In genomic region chr18:21056545-21056944, GRCh38 we compare ENCODE assay signal across 18 cellular contexts. TPM values are rescaled to one million over a fixed set of nuclear protein-coding genes. Genes with fewer than 3 reads are reported as not detected.
DNase-seq lines count a peak whose midpoint lies in the region; ATAC-seq and TF ChIP-seq lines count a peak whose summit lies in the region.
"Had no signal": no experiment of that assay in that cellular context is flagged by ENCODE, and none has a peak within 500 bp of the region (broad histone marks: within the 10 kb centered on the region; RNA-seq: fewer than 3 reads in every experiment).

No MANE protein-coding gene starts in this region.

- no peak for TF ChIP-seq CTCF in MCF 10A (IDR thresholded peaks at IDR 0.05; ENCODE audit: unreplicated experiment)
- TF ChIP-seq CTCF in breast epithelium (IDR thresholded peaks at IDR 0.05), result no peak
- no peak for TF ChIP-seq CTCF in epithelial cell of esophagus (IDR thresholded peaks at IDR 0.05; ENCODE audit: insufficient read depth, low read depth, low read length, missing control alignments)
- TF ChIP-seq CTCF in foreskin keratinocyte (conservative IDR thresholded peaks at IDR 0.05), result no peak

- no peaks in the 10 kb centered on the region for H3K9me3 ChIP-seq in breast epithelium

- H3K4me3 ChIP-seq in breast epithelium (no peak overlapping the region), epithelial cell of esophagus (ENCODE audit: low read length) (no peak overlapping the region)
- H3K4me3 ChIP-seq: GM23248 had no signal

- no peak overlapping the region for H3K4me3 Mint-ChIP-seq in MCF 10A (ENCODE audit: unreplicated experiment)
- H3K4me3 Mint-ChIP-seq in activated T-helper 17 cell treated with anti-CD3 and anti-CD28 coated beads, Interleukin-2, amount 50 U/mL, for 72 hours, result no peak overlapping the region
- H3K4me3 Mint-ChIP-seq in immature natural killer cell, result no peak overlapping the region
- H3K4me3 Mint-ChIP-seq: CD4-positive, alpha-beta memory T cell had no signal

- H3K27ac Mint-ChIP-seq in MCF 10A (ENCODE audit: low read depth, unreplicated experiment) (no peak overlapping the region), immature natural killer cell (no peak overlapping the region)
- H3K27ac Mint-ChIP-seq in activated T-helper 17 cell treated with anti-CD3 and anti-CD28 coated beads, Interleukin-2, amount 50 U/mL, for 72 hours, result no peak overlapping the region
- H3K27ac Mint-ChIP-seq: CD4-positive, alpha-beta memory T cell had no signal

- TF ChIP-seq POLR2A in breast epithelium (IDR thresholded peaks at IDR 0.05), result no peak

- H3K4me1 ChIP-seq in breast epithelium, result no peaks in the 10 kb centered on the region
- peaks cover 19% of the 10 kb centered on the region for H3K4me1 ChIP-seq in foreskin keratinocyte

- intact Hi-C loops in MCF 10A (cut with micrococcal nuclease) (no loop called here), breast epithelium (cut with DNase I; ENCODE audit: low total_unique reads) (no loop called here)

- no TSS peak for BruUV-seq in MCF 10A (replicated peaks; lab: Mats Ljungman, UMichigan)

- POLR2A ChIA-PET in MCF 10A (lab: Yijun Ruan, JAX), result interaction anchor here (0.6 to 1.0 kb wide), 2 partner anchors 14 to 56 kb away, joined by 3 read pairs; no protein-coding TSS in a partner anchor

- H3K4me1 Mint-ChIP-seq in MCF 10A (ENCODE audit: insufficient read depth, unreplicated experiment) (peaks cover 9% of the 10 kb centered on the region), immature natural killer cell (peaks cover 30 to 38% of the 10 kb centered on the region in 2 donors)
- peaks cover 7% of the 10 kb centered on the region for H3K4me1 Mint-ChIP-seq in activated T-helper 17 cell treated with anti-CD3 and anti-CD28 coated beads, Interleukin-2, amount 50 U/mL, for 72 hours

- no peaks in the 10 kb centered on the region for H3K36me3 ChIP-seq in breast epithelium

- H3K27me3 Mint-ChIP-seq in MCF 10A (ENCODE audit: insufficient read depth, unreplicated experiment), result no peaks in the 10 kb centered on the region
- no peaks in the 10 kb centered on the region for H3K27me3 Mint-ChIP-seq in activated T-helper 17 cell treated with anti-CD3 and anti-CD28 coated beads, Interleukin-2, amount 50 U/mL, for 72 hours
- H3K27me3 Mint-ChIP-seq in immature natural killer cell (ENCODE audit: low read depth in 3 of 3), result peaks cover 0 to 2% (median 0%) of the 10 kb centered on the region in 3 donors
- H3K27me3 Mint-ChIP-seq: CD4-positive, alpha-beta memory T cell had no signal

- ATAC-seq in foreskin keratinocyte, result peak; percentile 65
- no peak for ATAC-seq in activated T-helper 17 cell treated with anti-CD3 and anti-CD28 coated beads, Interleukin-2, amount 50 U/mL, for 72 hours (replicated peaks)
- ATAC-seq in HG03139 (IDR thresholded peaks at IDR 0.05; ENCODE audit: unreplicated experiment), result no peak

- no peaks in the 10 kb centered on the region for H3K36me3 Mint-ChIP-seq in MCF 10A (ENCODE audit: insufficient read depth, unreplicated experiment)
- H3K36me3 Mint-ChIP-seq in activated T-helper 17 cell treated with anti-CD3 and anti-CD28 coated beads, Interleukin-2, amount 50 U/mL, for 72 hours (ENCODE audit: low read depth), result peaks cover 5% of the 10 kb centered on the region
- H3K36me3 Mint-ChIP-seq in immature natural killer cell, result no peaks in the 10 kb centered on the region

- CTCF ChIA-PET in MCF 10A (lab: Yijun Ruan, JAX), result interaction anchor here (0.7 to 0.8 kb wide), 2 partner anchors 81 to 123 kb away, joined by 3 read pairs; no protein-coding TSS in a partner anchor

- no peaks in the 10 kb centered on the region for H3K9me3 Mint-ChIP-seq in MCF 10A (ENCODE audit: unreplicated experiment)
- no peaks in the 10 kb centered on the region for H3K9me3 Mint-ChIP-seq in activated T-helper 17 cell treated with anti-CD3 and anti-CD28 coated beads, Interleukin-2, amount 50 U/mL, for 72 hours
- no peaks in the 10 kb centered on the region for H3K9me3 Mint-ChIP-seq in immature natural killer cell
- H3K9me3 Mint-ChIP-seq: CD4-positive, alpha-beta memory T cell had no signal

- H3K27ac ChIP-seq in breast epithelium (no peak overlapping the region), foreskin keratinocyte (peak overlapping the region; percentile 1)
- H3K27ac ChIP-seq: 22Rv1, GM23248 had no signal

- H3K27me3 ChIP-seq in breast epithelium (no peaks in the 10 kb centered on the region), foreskin keratinocyte (no peaks in the 10 kb centered on the region)

- DNase-seq in MCF 10A (ENCODE audit: unreplicated experiment) (peak; percentile 4), breast epithelium (ENCODE audit: low spot score in 2 of 2) (no peak), epithelial cell of esophagus (ENCODE audit: low read depth) (peak; percentile 90), foreskin keratinocyte (peak; percentile 82 to 86), AML-193 (lab: John Stamatoyannopoulos, UW) (no peak), immature natural killer cell (no peak)
- DNase-seq: C1 segment of cervical spinal cord; Calu3; CD4-positive, alpha-beta memory T cell; COR-L47; DMS153; DND-41; GM23248; H7; HCEC 1CT had no signal

RNA-seq across cellular contexts. Expression of gene ROCK1, which starts 55.1 kb away (rescaled TPM):
- total RNA-seq in MCF 10A (2022) (44.6 and 47.9 TPM in 2 replicates), breast epithelium (10 to 100 TPM; 79.3 to 99.2 (median 86.6) TPM), foreskin keratinocyte (38.3 and 40.8 TPM in 2 replicates)
- polyA plus RNA-seq in foreskin keratinocyte (6.4 and 7.6 TPM in 2 replicates), immature natural killer cell (10 to 100 TPM; 15.3 to 56.7 (median 16.0) TPM)
- total RNA-seq in activated T-helper 17 cell treated with anti-CD3 and anti-CD28 coated beads, Interleukin-2, amount 50 U/mL, for 72 hours, result 10 to 100 TPM; 51.3 to 61.3 TPM

Comparison
In these comparisons a context has a peak if more than half of its experiments do, and no peak if none do; other contexts are left out.
1. DNase-seq: peak in MCF 10A (single experiment), epithelial cell of esophagus (single experiment) and foreskin keratinocyte (2 of 2); none in breast epithelium (0 of 2), AML-193 (0 of 2) and immature natural killer cell (0 of 3).